Comparison of ENCODE assay signal across 21 cellular contexts in the genomic region with DNA sequence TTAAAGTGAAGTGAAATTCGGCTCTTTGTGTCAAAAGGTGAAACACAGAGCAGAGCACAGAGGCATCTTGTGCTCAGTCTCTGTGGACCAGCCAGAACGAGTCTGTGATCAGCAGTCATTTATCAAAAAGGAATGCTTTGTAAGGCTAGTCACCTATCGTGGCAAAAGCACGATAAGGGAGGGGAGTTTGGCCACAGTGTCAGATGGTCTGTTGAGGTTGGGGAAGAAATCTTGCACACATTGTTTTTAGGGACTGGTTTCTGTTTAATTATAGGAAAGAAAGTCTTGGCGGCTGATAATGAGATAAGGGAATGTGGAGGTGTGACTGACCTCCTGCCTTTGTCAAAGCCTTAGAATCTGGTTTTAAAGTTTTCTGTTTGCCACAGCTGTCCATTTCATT. TPM values are rescaled to one million over a fixed set of nuclear protein-coding genes. Genes with fewer than 3 reads are reported as not detected.
DNase-seq lines count a peak whose midpoint lies in the region; TF ChIP-seq lines count a peak whose summit lies in the region.
"Had no signal": no experiment of that assay in that cellular context is flagged by ENCODE, and none has a peak within 500 bp of the region (broad histone marks: within the 10 kb centered on the region; RNA-seq: fewer than 3 reads in every experiment).

No MANE protein-coding gene starts in this region.

- no peak for TF ChIP-seq CTCF in mammary epithelial cell (conservative IDR thresholded peaks at IDR 0.05 in 1 of 2, IDR thresholded peaks at IDR 0.05 in 1 of 2; ENCODE audit: extremely low read depth in 1 of 2, insufficient read depth in 1 of 2, low read depth in 1 of 2, low read length in 2 of 2)
- TF ChIP-seq CTCF in breast epithelium (IDR thresholded peaks at IDR 0.05): no peak
- TF ChIP-seq CTCF in progenitor cell of endocrine pancreas (IDR thresholded peaks at IDR 0.05; ENCODE audit: unreplicated experiment): no peak

- dilution Hi-C loops in mammary epithelial cell (cut with HindIII; ENCODE audit: low sequenced_read_pairs): loop anchor here (5.0 kb wide), 2 partner anchors 77 to 352 kb away; a partner anchor contains a TSS

- peak overlapping the region; percentile 89 for H3K27ac Mint-ChIP-seq in progenitor cell of endocrine pancreas
- H3K27ac Mint-ChIP-seq: activated CD4-positive, alpha-beta T cell treated with anti-CD3 and anti-CD28 coated beads for 36 hours; activated naive CD4-positive, alpha-beta T cell treated with anti-CD3 and anti-CD28 coated beads, Interleukin-2, amount 50 U/mL, for 24 hours; CD14-positive monocyte; stimulated activated naive B cell treated with anti-CD40 and anti-IgM and Interleukin-4, amounts not matched to agents 10 μg/mL and 1 μg/mL and 100 μg/mL, for 72 hours had no signal

- peak overlapping the region; percentile 33 for H2AFZ ChIP-seq in mammary epithelial cell (ENCODE audit: low read depth, low read length)

- H3K9ac ChIP-seq in mammary epithelial cell (ENCODE audit: insufficient read depth, low read length): no peak overlapping the region

- no peaks in the 10 kb centered on the region for H4K20me1 ChIP-seq in mammary epithelial cell (ENCODE audit: insufficient read depth, low read length)

- no peaks in the 10 kb centered on the region for H3K27me3 Mint-ChIP-seq in progenitor cell of endocrine pancreas
- H3K27me3 Mint-ChIP-seq: activated CD4-positive, alpha-beta T cell treated with anti-CD3 and anti-CD28 coated beads for 36 hours; activated naive CD4-positive, alpha-beta T cell treated with anti-CD3 and anti-CD28 coated beads, Interleukin-2, amount 50 U/mL, for 24 hours; stimulated activated naive B cell treated with anti-CD40 and anti-IgM and Interleukin-4, amounts not matched to agents 10 μg/mL and 1 μg/mL and 100 μg/mL, for 72 hours had no signal

- H3K27ac ChIP-seq in mammary epithelial cell (ENCODE audit: insufficient read depth, low read depth, low read length) (no peak overlapping the region), breast epithelium (no peak overlapping the region)

- intact Hi-C loops in mammary epithelial cell (cut with micrococcal nuclease) (no loop called here), breast epithelium (cut with DNase I; ENCODE audit: low total_unique reads) (no loop called here), posterior cingulate gyrus (cut with DNase I) (no loop called here)

- no peaks in the 10 kb centered on the region for H3K27me3 ChIP-seq in mammary epithelial cell (ENCODE audit: insufficient read depth, low read length)
- no peaks in the 10 kb centered on the region for H3K27me3 ChIP-seq in breast epithelium
- H3K27me3 ChIP-seq: upper lobe of left lung had no signal

- H3K4me2 ChIP-seq in mammary epithelial cell (ENCODE audit: insufficient read depth, low read depth, low read length): peak overlapping the region; percentile 56
- H3K4me2 ChIP-seq: smooth muscle cell had no signal

- H3K9me3 ChIP-seq in mammary epithelial cell (replicated peaks; ENCODE audit: insufficient read depth, low read length) (no peaks in the 10 kb centered on the region), breast epithelium (no peaks in the 10 kb centered on the region)
- H3K9me3 ChIP-seq: HAP-1, upper lobe of left lung had no signal

- CTCF ChIA-PET in mammary epithelial cell (lab: Charles Lee; ENCODE audit: low non-redundant PET): interaction anchor here (0.7 kb wide), 1 partner anchor 223 kb away, joined by 3 read pairs; a partner anchor contains a TSS

- H3K79me2 ChIP-seq in mammary epithelial cell (ENCODE audit: insufficient read depth, low read length): no peaks in the 10 kb centered on the region

- no peak for TF ChIP-seq POLR2A in breast epithelium (IDR thresholded peaks at IDR 0.05)

- DNase-seq in mammary epithelial cell (peak; percentile 21), breast epithelium (ENCODE audit: low spot score in 2 of 2) (no peak), amniotic epithelial cell (ENCODE audit: low read depth) (peak; percentile 41), iPS-NIHi7 (ENCODE audit: extremely low spot score) (peak; percentile 28), progenitor cell of endocrine pancreas (ENCODE audit: low spot score, unreplicated experiment) (no peak), posterior cingulate gyrus (no peak), NCI-H2227 (lab: John Stamatoyannopoulos, UW; ENCODE audit: unreplicated experiment) (no peak)
- no peak for DNase-seq in stimulated activated CD4-positive, alpha-beta T cell treated with anti-CD3 and anti-CD28 coated beads, Interleukin-4, amount 100 ng/mL, for 1 hour
- DNase-seq: 8988T; activated CD4-positive, alpha-beta T cell treated with anti-CD3 and anti-CD28 coated beads for 36 hours; activated T-cell treated with anti-CD3 and anti-CD28 coated beads for 4 hours; DND-41; midbrain; NCI-H2029; RPMI8226; stimulated activated naive B cell treated with anti-CD40 and anti-IgM and Interleukin-4, amounts not matched to agents 10 μg/mL and 1 μg/mL and 100 μg/mL, for 72 hours; upper lobe of left lung had no signal

- H3K9me3 Mint-ChIP-seq in progenitor cell of endocrine pancreas (ENCODE audit: low read depth): no peaks in the 10 kb centered on the region
- H3K9me3 Mint-ChIP-seq: activated naive CD4-positive, alpha-beta T cell treated with anti-CD3 and anti-CD28 coated beads, Interleukin-2, amount 50 U/mL, for 24 hours had no signal

- H3K4me1 ChIP-seq in mammary epithelial cell (ENCODE audit: insufficient read depth, low read length): peaks cover 18% of the 10 kb centered on the region
- no peaks in the 10 kb centered on the region for H3K4me1 ChIP-seq in breast epithelium

- H3K4me3 ChIP-seq in mammary epithelial cell (replicated peaks in 1 of 3; ENCODE audit: insufficient read depth in 1 of 3, low read depth in 2 of 3, low read length in 3 of 3): no peak overlapping the region
- H3K4me3 ChIP-seq in breast epithelium: no peak overlapping the region
- H3K4me3 ChIP-seq: HAP-1, smooth muscle cell, upper lobe of left lung had no signal

- 29% methylated on average over 5 of the region's 5 CpGs for WGBS in mammary epithelial cell (ENCODE audit: low coverage, missing lambda C conversion rate)

- H3K36me3 ChIP-seq in mammary epithelial cell (ENCODE audit: insufficient read depth, low read length): no peaks in the 10 kb centered on the region
- H3K36me3 ChIP-seq in breast epithelium: no peaks in the 10 kb centered on the region
- H3K36me3 ChIP-seq: HAP-1, upper lobe of left lung had no signal

- peaks cover 29% of the 10 kb centered on the region for H3K4me1 Mint-ChIP-seq in progenitor cell of endocrine pancreas (ENCODE audit: low read depth)

- peaks cover 3% of the 10 kb centered on the region for H3K36me3 Mint-ChIP-seq in progenitor cell of endocrine pancreas (ENCODE audit: insufficient read depth)

- no TSS peak for BruUV-seq in mammary epithelial cell (replicated peaks; lab: Mats Ljungman, UMichigan)

- in situ Hi-C loops in mammary epithelial cell (cut with MboI; ENCODE audit: low sequenced_read_pairs in 2 of 2): loop anchor here (10.0 to 25.0 kb wide), 3 partner anchors 210 to 340 kb away; a partner anchor contains a TSS

- H3K4me3 Mint-ChIP-seq in progenitor cell of endocrine pancreas (ENCODE audit: low read depth): no peak overlapping the region
- H3K4me3 Mint-ChIP-seq: activated CD4-positive, alpha-beta T cell treated with anti-CD3 and anti-CD28 coated beads for 36 hours; activated naive CD4-positive, alpha-beta T cell treated with anti-CD3 and anti-CD28 coated beads, Interleukin-2, amount 50 U/mL, for 24 hours; stimulated activated naive B cell treated with anti-CD40 and anti-IgM and Interleukin-4, amounts not matched to agents 10 μg/mL and 1 μg/mL and 100 μg/mL, for 72 hours had no signal

RNA-seq across cellular contexts. Expression of a gene that starts 58.2 kb away (rescaled TPM):
- total RNA-seq in mammary epithelial cell (1 to 10 TPM in 1 of 2 donors, under 1 TPM in 1; 0.26 to 3.7 TPM), breast epithelium (1 to 10 TPM; 2.3 to 9.1 (median 4.3) TPM), progenitor cell of endocrine pancreas (2.1 and 2.5 TPM in 2 replicates)
- polyA plus RNA-seq in mammary epithelial cell: 0.03 TPM
- polyA minus RNA-seq in mammary epithelial cell: not detected
- polyA plus RNA-seq: CD14-positive monocyte had no signal

Comparison
In these comparisons a context has a peak if more than half of its experiments do, and no peak if none do; other contexts are left out.
1. DNase-seq: peak in mammary epithelial cell (single experiment), amniotic epithelial cell (single experiment) and iPS-NIHi7 (single experiment); none in breast epithelium (0 of 2), progenitor cell of endocrine pancreas (single experiment), posterior cingulate gyrus (0 of 10), NCI-H2227 (single experiment) and stimulated activated CD4-positive, alpha-beta T cell treated with anti-CD3 and anti-CD28 coated beads, Interleukin-4, amount 100 ng/mL, for 1 hour (single experiment).